Comparison of ENCODE assay signal across 8 cellular contexts in genomic region chr19:49580264-49581006, GRCh38. TPM values are rescaled to one million over a fixed set of nuclear protein-coding genes. Genes with fewer than 3 reads are reported as not detected.
DNase-seq lines count a peak whose midpoint lies in the region; ATAC-seq and TF ChIP-seq lines count a peak whose summit lies in the region.

TSS of gene NOSIP (minus strand) at chr19:49580556. CDS start at chr19:49560691, 19,865 bp downstream.

- no peaks in the 10 kb centered on the region for H3K27me3 ChIP-seq in IMR-90 (ENCODE audit: control insufficient read depth, insufficient read depth, low read length)

- intact Hi-C loops in IMR-90 (cut with micrococcal nuclease) (no loop called here), mucosa of descending colon (cut with DNase I, micrococcal nuclease) (loop anchor here in 1 of 2 donors (10.0 kb wide), 1 partner anchor 104 kb away; the partner anchor contains the start of gene ADM5)

- in situ Hi-C loops in Caki2 (cut with HindIII; ENCODE audit: low pct_unique_long_range_greater_than_20kb, low sequenced_read_pairs), result no loop called here
- in situ Hi-C loops in IMR-90 (cut with MboI; ENCODE audit: low sequenced_read_pairs), result no loop called here

- H3K4me3 ChIP-seq in IMR-90 (ENCODE audit: insufficient read depth, low read depth, low read length) (peak within 1 kb of the TSS; percentile 67), mucosa of descending colon (peak within 1 kb of the TSS; percentile 52)

- H3K36me3 ChIP-seq in IMR-90 (ENCODE audit: control insufficient read depth, insufficient read depth, low read length) (peaks cover 3% of the 10 kb centered on the region; the same call in 1 of the 2 replicates), mucosa of descending colon (ENCODE audit: low read depth) (no peaks in the 10 kb centered on the region)

- H3K9me1 ChIP-seq in IMR-90 (ENCODE audit: insufficient read depth, low read length), result no peaks in the 10 kb centered on the region

- DNase-seq in Caki2 (ENCODE audit: low read depth), result peak; percentile 92
- peak; percentile 97 for DNase-seq in IMR-90
- peak; percentile 76 for DNase-seq in OCI-M2 (lab: John Stamatoyannopoulos, UW; ENCODE audit: unreplicated experiment)
- peak; percentile 94 for DNase-seq in activated T-cell treated with anti-CD3 and anti-CD28 coated beads for 24 hours (ENCODE audit: low read depth)
- peak; percentile 90 for DNase-seq in epidermal melanocyte (ENCODE audit: insufficient read length, low spot score)
- DNase-seq in mucosa of descending colon, result peak; percentile 96 to 97 (median 97)
- peak; percentile 91 to 95 for DNase-seq in stimulated activated CD8-positive, alpha-beta memory T cell treated with anti-CD3 and anti-CD28 coated beads, Interleukin-4, amount 100 ng/mL, for 1 hour (ENCODE audit: low read depth in 2 of 2, low spot score in 1 of 2)

- peak within 1 kb of the TSS; percentile 79 to 98 for H4K8ac ChIP-seq in IMR-90 (ENCODE audit: low read depth in 2 of 2, low read length in 2 of 2)

- peak within 1 kb of the TSS; percentile 36 for H3K27ac ChIP-seq in IMR-90 (ENCODE audit: insufficient read depth, low read length)

- peak within 1 kb of the TSS; percentile 77 for H4K5ac ChIP-seq in IMR-90 (ENCODE audit: low read depth, low read length)

- H3K9me3 ChIP-seq in IMR-90 (ENCODE audit: control insufficient read depth, insufficient read depth, low read length), result no peaks in the 10 kb centered on the region
- H3K9me3 ChIP-seq in mucosa of descending colon, result no peaks in the 10 kb centered on the region

- H4K20me1 ChIP-seq in IMR-90 (ENCODE audit: insufficient read depth, low read length), result peaks cover 7% of the 10 kb centered on the region; the same call in 1 of the 2 replicates

- no peak within 1 kb of the TSS for H3K18ac ChIP-seq in IMR-90 (ENCODE audit: low read depth, low read length)

- H3K14ac ChIP-seq in IMR-90 (replicated peaks; ENCODE audit: low read depth, low read length), result peak within 1 kb of the TSS; percentile 83

- H2BK120ac ChIP-seq in IMR-90 (ENCODE audit: low read depth, low read length), result peak within 1 kb of the TSS; percentile 77

- H4K91ac ChIP-seq in IMR-90 (ENCODE audit: insufficient read depth, low read depth, low read length), result peak within 1 kb of the TSS; percentile 63

- peak within 1 kb of the TSS; percentile 72 for H3K9ac ChIP-seq in IMR-90 (ENCODE audit: low read depth, low read length)

- H3K79me1 ChIP-seq in IMR-90 (ENCODE audit: low read depth in 1 of 2, low read length in 2 of 2), result peaks cover 13 to 34% of the 10 kb centered on the region in 2 experiments; a peak in 3 of 4 replicates

- no peak for TF ChIP-seq RAD21 in IMR-90 (IDR thresholded peaks at IDR 0.05; ENCODE audit: low read length)

- no peak within 1 kb of the TSS for H2BK20ac ChIP-seq in IMR-90 (ENCODE audit: low read depth, low read length)

- peak within 1 kb of the TSS; percentile 80 for H2AK5ac ChIP-seq in IMR-90 (ENCODE audit: low read depth, low read length)

- TF ChIP-seq POLR2A in IMR-90 (IDR thresholded peaks at IDR 0.05; ENCODE audit: low read depth, low read length), result peak; percentile 98

- H3K4me2 ChIP-seq in IMR-90 (ENCODE audit: low read depth, low read length), result peak within 1 kb of the TSS; percentile 94

- H3K23ac ChIP-seq in IMR-90 (ENCODE audit: low read depth, low read length), result peak within 1 kb of the TSS; percentile 89

- no peaks in the 10 kb centered on the region for H3K4me1 ChIP-seq in IMR-90 (ENCODE audit: control insufficient read depth, insufficient read depth, low read length)
- H3K4me1 ChIP-seq in mucosa of descending colon (ENCODE audit: low read depth), result peaks cover 9% of the 10 kb centered on the region

- dilution Hi-C loops in IMR-90 (cut with HindIII; ENCODE audit: low sequenced_read_pairs, unreplicated experiment), result no loop called here

- POLR2A ChIA-PET in IMR-90 (lab: Charles Lee; ENCODE audit: unreplicated experiment), result no interaction called here

- peak; percentile 80 for ATAC-seq in GM21515 (IDR thresholded peaks at IDR 0.05; ENCODE audit: unreplicated experiment)
- ATAC-seq in IMR-90 (ENCODE audit: low read depth), result peak; percentile 97
- ATAC-seq in mucosa of descending colon, result peak; percentile 98

- no peak for TF ChIP-seq CTCF in IMR-90 (conservative IDR thresholded peaks at IDR 0.05; ENCODE audit: low read depth, low read length)
- TF ChIP-seq CTCF in mucosa of descending colon (IDR thresholded peaks at IDR 0.05), result no peak

- CTCF ChIA-PET in IMR-90 (lab: Yijun Ruan, JAX), result interaction anchor here (1.2 to 2.1 kb wide), 3 partner anchors 10 kb away, joined by 3 to 8 read pairs (median 6); partner anchors contain the start of gene PRR12

- peak within 1 kb of the TSS; percentile 13; the same call in 1 of the 3 replicates for H2BK15ac ChIP-seq in IMR-90 (ENCODE audit: low read depth, low read length)

- H3K4ac ChIP-seq in IMR-90 (ENCODE audit: low read depth, low read length), result peak within 1 kb of the TSS; percentile 79

- peak within 1 kb of the TSS; percentile 93 for H2AFZ ChIP-seq in IMR-90 (replicated peaks; ENCODE audit: low read length, poor library complexity)

- no TSS peak for BruUV-seq in IMR-90 (replicated peaks; lab: Mats Ljungman, UMichigan)

- 18% methylated on average over 5 of the region's 31 CpGs; no CpG with 5 or more reads in 1 of the 2 experiments for WGBS in IMR-90 (ENCODE audit: extremely low coverage in 2 of 2, insufficient read length in 1 of 2), 2 experiments

- peak within 1 kb of the TSS; percentile 92 for H2AK9ac ChIP-seq in IMR-90 (replicated peaks; ENCODE audit: low read depth, low read length, poor library complexity)

- H2BK5ac ChIP-seq in IMR-90 (ENCODE audit: low read depth, low read length, poor library complexity, severe bottlenecking), result peak within 1 kb of the TSS; percentile 10

- H3K56ac ChIP-seq in IMR-90 (ENCODE audit: extremely low read depth, insufficient read depth, low read length), result peak within 1 kb of the TSS; percentile 60; the same call in 1 of the 2 replicates

TF ChIP-seq in IMR-90, 13 proteins besides CTCF, POLR2A, EP300 and RAD21:
- TF ChIP-seq FOS (IDR thresholded peaks at IDR 0.05; ENCODE audit: low read depth, low read length), result no peak
- no peak for TF ChIP-seq BHLHE40 (IDR thresholded peaks at IDR 0.05; ENCODE audit: low read depth, low read length)
- peak; percentile 48; the same call in 1 of the 2 replicates for TF ChIP-seq CEBPB (IDR thresholded peaks at IDR 0.05; ENCODE audit: low read depth, low read length)
- no peak for TF ChIP-seq USF2 (IDR thresholded peaks at IDR 0.05; ENCODE audit: low read depth, low read length)
- peak; percentile 83 for TF ChIP-seq MAZ (IDR thresholded peaks at IDR 0.05; ENCODE audit: borderline replicate concordance, low read depth, low read length)
- TF ChIP-seq CHD1 (IDR thresholded peaks at IDR 0.05; ENCODE audit: low read depth, low read length), result peak; percentile 64; the same call in 1 of the 2 replicates

RNA-seq across cellular contexts. Expression of gene NOSIP, which starts in this region (rescaled TPM):
- 172 and 190 TPM in 2 replicates for total RNA-seq in Caki2 (2014; rRNA removed; shearing (Covaris generic); ENCODE audit: low replicate concordance)
- total RNA-seq in IMR-90 (2012; rRNA removed) (118 and 130 TPM in 2 replicates), mucosa of descending colon (10 to 100 TPM; 59.2 to 72.5 (median 66.3) TPM)
- 138 and 164 TPM in 2 replicates for polyA plus RNA-seq in IMR-90 (2012; rRNA removed)
- polyA plus RNA-seq in IMR-90 (2012; cell fraction: cytosol; rRNA removed), result 60.4 and 106 TPM in 2 replicates
- 69.7 and 147 TPM in 2 replicates for polyA plus RNA-seq in IMR-90 (2012; cell fraction: nucleus; rRNA removed; ENCODE audit: low replicate concordance)

Comparison
In these comparisons a context has a peak if more than half of its experiments do, and no peak if none do; other contexts are left out.
1. Peak in every context shown above with its lines: DNase-seq, ATAC-seq, H3K4me3 ChIP-seq and H3K27ac ChIP-seq.